9 cellular contexts compared by ENCODE assay signal in genomic region chr1:152013664-152014237, GRCh38. TPM values are rescaled to one million over a fixed set of nuclear protein-coding genes. Genes with fewer than 3 reads are reported as not detected.
DNase-seq lines count a peak whose midpoint lies in the region; ATAC-seq and TF ChIP-seq lines count a peak whose summit lies in the region.
"Had no signal": no experiment of that assay in that cellular context is flagged by ENCODE, and none has a peak within 500 bp of the region (broad histone marks: within the 10 kb centered on the region; RNA-seq: fewer than 3 reads in every experiment).

No MANE protein-coding gene starts in this region.

- peaks cover 0 to 3% (median 0%) of the 10 kb centered on the region in 7 donors for H3K27me3 ChIP-seq in heart right ventricle
- no peaks in the 10 kb centered on the region for H3K27me3 ChIP-seq in thyroid gland

- POLR2A ChIA-PET in WTC11 (lab: Charles Lee), result no interaction called here

- no peak overlapping the region for H3K4me3 Mint-ChIP-seq in WTC11
- H3K4me3 Mint-ChIP-seq: stimulated activated naive B cell treated with anti-CD40 and anti-IgM and Interleukin-4, amounts not matched to agents 10 μg/mL and 1 μg/mL and 100 μg/mL, for 72 hours had no signal

- no peak for TF ChIP-seq POLR2A in thyroid gland (IDR thresholded peaks at IDR 0.05)

- peak overlapping the region; percentile 66 for H3K27ac Mint-ChIP-seq in WTC11
- H3K27ac Mint-ChIP-seq: stimulated activated naive B cell treated with anti-CD40 and anti-IgM and Interleukin-4, amounts not matched to agents 10 μg/mL and 1 μg/mL and 100 μg/mL, for 72 hours had no signal

- no peaks in the 10 kb centered on the region for H3K36me3 Mint-ChIP-seq in WTC11
- H3K36me3 Mint-ChIP-seq: stimulated activated naive B cell treated with anti-CD40 and anti-IgM and Interleukin-4, amounts not matched to agents 10 μg/mL and 1 μg/mL and 100 μg/mL, for 72 hours had no signal

- peaks cover 27% of the 10 kb centered on the region for H3K4me1 Mint-ChIP-seq in WTC11

- H3K9me3 ChIP-seq in heart right ventricle, result no peaks in the 10 kb centered on the region
- H3K9me3 ChIP-seq in thyroid gland, result no peaks in the 10 kb centered on the region

- peaks cover 0 to 2% (median 0%) of the 10 kb centered on the region in 9 donors for H3K4me1 ChIP-seq in heart right ventricle
- no peaks in the 10 kb centered on the region for H3K4me1 ChIP-seq in thyroid gland

- H3K4me3 ChIP-seq in heart right ventricle (no peak overlapping the region), thyroid gland (replicated peaks in 1 of 3) (no peak overlapping the region)

- WGBS in heart right ventricle, 2 donors, result 15 to 20% methylated on average over 3 of the region's 3 CpGs
- 10 to 29% methylated on average over 3 of the region's 3 CpGs for WGBS in thyroid gland, 2 donors

- TF ChIP-seq CTCF in WTC11 (IDR thresholded peaks at IDR 0.05) (no peak), heart right ventricle (IDR thresholded peaks at IDR 0.05) (peak in 8 of 9 donors; percentile 14 to 65 (median 55)), thyroid gland (IDR thresholded peaks at IDR 0.05) (peak in 4 of 6 experiments; percentile 20 to 64 (median 40))

- no peaks in the 10 kb centered on the region for H3K27me3 Mint-ChIP-seq in WTC11 (ENCODE audit: low read depth)

- no peak overlapping the region for H3K27ac ChIP-seq in heart right ventricle
- no peak overlapping the region for H3K27ac ChIP-seq in thyroid gland

- CTCF ChIA-PET in WTC11 (lab: Charles Lee), result interaction anchor here (0.5 to 5.4 kb wide), 22 partner anchors 9 to 191 kb away, joined by 3 to 87 read pairs (median 5); partner anchors contain the start of genes S100A11 and THEM4

- ATAC-seq in WTC11, result peak; percentile 74
- ATAC-seq in heart right ventricle, result peak in 1 of 8 donors; percentile 38
- ATAC-seq in HG02885 (IDR thresholded peaks at IDR 0.05; ENCODE audit: poor library complexity, unreplicated experiment), result no peak
- ATAC-seq in activated CD4-positive, CD25-positive, alpha-beta regulatory T cell treated with anti-CD3 and anti-CD28 coated beads, Interleukin-2, amount 50 U/mL, for 24 hours, result no peak

- peaks cover 6% of the 10 kb centered on the region for H3K9me3 Mint-ChIP-seq in WTC11
- H3K9me3 Mint-ChIP-seq: stimulated activated naive B cell treated with anti-CD40 and anti-IgM and Interleukin-4, amounts not matched to agents 10 μg/mL and 1 μg/mL and 100 μg/mL, for 72 hours had no signal

- intact Hi-C loops in heart right ventricle (cut with DNase I), result no loop called here
- intact Hi-C loops in thyroid gland (cut with DNase I), result no loop called here

- H3K36me3 ChIP-seq in heart right ventricle (no peaks in the 10 kb centered on the region), thyroid gland (no peaks in the 10 kb centered on the region)

- DNase-seq in Daoy (ENCODE audit: low read depth), result peak; percentile 52
- DNase-seq in KBM-7, result peak; percentile 69
- peak; percentile 66 for DNase-seq in WTC11 (ENCODE audit: low spot score)
- DNase-seq in heart right ventricle, result no peak
- DNase-seq in thyroid gland, result peak; percentile 53 to 57
- DNase-seq in COR-L47 (lab: John Stamatoyannopoulos, UW), result no peak
- DNase-seq: stimulated activated naive B cell treated with anti-CD40 and anti-IgM and Interleukin-4, amounts not matched to agents 10 μg/mL and 1 μg/mL and 100 μg/mL, for 72 hours had no signal

- in situ Hi-C loops in KBM-7 (cut with MboI; ENCODE audit: low pct_unique_long_range_greater_than_20kb, low sequenced_read_pairs), result no loop called here

TF ChIP-seq in WTC11, 78 proteins besides CTCF, POLR2A, EP300 and RAD21:
- TF ChIP-seq RELA (CRISPR knock-in tag; IDR thresholded peaks at IDR 0.05; ENCODE audit: borderline replicate concordance), result no peak
- TF ChIP-seq NR1H2 (CRISPR knock-in tag; IDR thresholded peaks at IDR 0.05), result no peak

RNA-seq across cellular contexts. Expression of gene S100A10, which starts 20.1 kb away (rescaled TPM):
- 68.5 and 77.3 TPM in 2 replicates for total RNA-seq in Daoy (2014; rRNA removed; shearing (Covaris generic))
- total RNA-seq in WTC11 (2021) (150 to 161 TPM (median 159 TPM) in 3 replicates), heart right ventricle (100 to 1,000 TPM in 9 of 10 donors, 10 to 100 TPM in 1; 71.3 to 519 (median 235) TPM), thyroid gland (10 to 100 TPM; 11.2 to 64.0 (median 35.6) TPM)
- 100 to 1,000 TPM; 319 to 412 TPM for polyA plus RNA-seq in heart right ventricle

RNA-seq across cellular contexts. Expression of gene S100A11, which starts 23.1 kb away (rescaled TPM):
- 289 and 308 TPM in 2 replicates for total RNA-seq in Daoy (2014; rRNA removed; shearing (Covaris generic))
- total RNA-seq in WTC11 (2021) (126 to 181 TPM (median 163 TPM) in 3 replicates), heart right ventricle (100 to 1,000 TPM in 2 of 10 donors, 10 to 100 TPM in 8; 41.4 to 215 (median 51.6) TPM), thyroid gland (100 to 1,000 TPM; 120 to 368 (median 160) TPM)
- 100 to 1,000 TPM; 477 to 593 TPM for polyA plus RNA-seq in heart right ventricle

Comparison
In these comparisons a context has a peak if more than half of its experiments do, and no peak if none do; other contexts are left out.
1. DNase-seq: peak in Daoy (single experiment), KBM-7 (single experiment), WTC11 (single experiment) and thyroid gland (2 of 2); none in heart right ventricle (0 of 2) and COR-L47 (single experiment).